17 cellular contexts compared by ENCODE assay signal in genomic region chr3:24793896-24794295, GRCh38.
DNase-seq lines count a peak whose midpoint lies in the region; ATAC-seq lines count a peak whose summit lies in the region.
"Had no signal": no experiment of that assay in that cellular context is flagged by ENCODE, and none has a peak within 500 bp of the region (broad histone marks: within the 10 kb centered on the region; RNA-seq: fewer than 3 reads in every experiment).

No MANE protein-coding gene starts in this region.

- ATAC-seq in HG03442 (IDR thresholded peaks at IDR 0.05; ENCODE audit: unreplicated experiment), result no peak
- ATAC-seq in GM21367 (IDR thresholded peaks at IDR 0.05; ENCODE audit: unreplicated experiment), result no peak
- ATAC-seq: CD8-positive, alpha-beta T cell; HCT116; SK-N-SH treated with all-trans-retinoic acid at 6 μM for 48 hours had no signal

- peak in 2 of 3 experiments; percentile 32 to 66 for DNase-seq in NCI-H1417 (lab: John Stamatoyannopoulos, UW)
- DNase-seq in NCI-H1417 treated with DMSO at 0.1 percent for 48 hours (lab: John Stamatoyannopoulos, UW), result no peak
- DNase-seq in NCI-H2081 treated with DMSO at 0.1 percent for 48 hours (lab: John Stamatoyannopoulos, UW), result peak; percentile 41
- DNase-seq in NCI-H774 (lab: John Stamatoyannopoulos, UW), result peak; percentile 47
- peak; percentile 45 for DNase-seq in SK-N-DZ (ENCODE audit: low spot score)
- DNase-seq in NCI-H1436 (lab: John Stamatoyannopoulos, UW), result no peak
- DNase-seq: Calu3; CD8-positive, alpha-beta T cell; MV-4-11; NCI-H1694; NCI-H446; OCI-M1; Right ventricle myocardium superior had no signal

Comparison
In these comparisons a context has a peak if more than half of its experiments do, and no peak if none do; other contexts are left out.
1. DNase-seq: peak in NCI-H1417 (2 of 3), NCI-H2081 treated with DMSO at 0.1 percent for 48 hours (single experiment), NCI-H774 (single experiment) and SK-N-DZ (single experiment); none in NCI-H1417 treated with DMSO at 0.1 percent for 48 hours (single experiment) and NCI-H1436 (single experiment).